20 cellular contexts compared by ENCODE assay signal in the genomic region with DNA sequence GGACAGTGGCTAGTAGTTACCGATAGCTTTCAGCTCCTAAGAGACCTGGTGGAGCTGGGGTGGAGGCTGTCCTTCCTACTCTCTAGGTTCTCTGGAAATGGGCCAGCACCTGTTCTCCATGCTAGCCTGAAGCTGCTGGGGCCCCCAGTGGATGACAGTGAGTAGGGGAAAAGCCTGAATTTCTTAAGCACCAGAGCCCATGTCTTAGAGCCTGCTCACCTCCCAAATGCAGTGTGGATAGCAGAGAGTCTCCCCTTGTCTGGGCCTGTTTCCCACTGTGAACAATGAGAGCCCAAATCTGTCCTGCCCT.
"Had no signal": no experiment of that assay in that cellular context is flagged by ENCODE, and none has a peak within 500 bp of the region (broad histone marks: within the 10 kb centered on the region; RNA-seq: fewer than 3 reads in every experiment).

No MANE protein-coding gene starts in this region.

- ATAC-seq: activated T-helper 17 cell treated with anti-CD3 and anti-CD28 coated beads, Interleukin-2, amount 50 U/mL, for 72 hours; PC-3 had no signal

- DNase-seq: activated CD4-positive, alpha-beta memory T cell treated with anti-CD3 and anti-CD28 coated beads for 36 hours; activated CD4-positive, alpha-beta T cell treated with anti-CD3 and anti-CD28 coated beads, Interleukin-2, amount 10 ng/mL, durations not matched to agents 7 days and 5 days; activated CD4-positive, CD25-positive, alpha-beta regulatory T cell; activated CD8-positive, alpha-beta memory T cell treated with anti-CD3 and anti-CD28 coated beads for 24 hours; activated gamma-delta T cell; activated naive CD4-positive, alpha-beta T cell treated with anti-CD3 and anti-CD28 coated beads for 36 hours; activated T-cell treated with anti-CD3 and anti-CD28 coated beads for 4 hours; activated T-cell treated with anti-CD3 and anti-CD28 coated beads, Interleukin-2, amount 50 U/mL, for 48 hours; KG1; NCI-H1048; NCI-H146; NCI-H187 treated with DMSO at 0.1 percent for 48 hours; NCI-H2107; NCI-H510A treated with DMSO at 0.1 percent for 48 hours; NCI-H69; PC-3; SK-N-SH; T-helper 1 cell had no signal

- H3K9me3 ChIP-seq: SK-N-SH had no signal

- H3K27ac ChIP-seq: VCaP had no signal
